Comparison of ENCODE assay signal across 8 cellular contexts in the genomic region with DNA sequence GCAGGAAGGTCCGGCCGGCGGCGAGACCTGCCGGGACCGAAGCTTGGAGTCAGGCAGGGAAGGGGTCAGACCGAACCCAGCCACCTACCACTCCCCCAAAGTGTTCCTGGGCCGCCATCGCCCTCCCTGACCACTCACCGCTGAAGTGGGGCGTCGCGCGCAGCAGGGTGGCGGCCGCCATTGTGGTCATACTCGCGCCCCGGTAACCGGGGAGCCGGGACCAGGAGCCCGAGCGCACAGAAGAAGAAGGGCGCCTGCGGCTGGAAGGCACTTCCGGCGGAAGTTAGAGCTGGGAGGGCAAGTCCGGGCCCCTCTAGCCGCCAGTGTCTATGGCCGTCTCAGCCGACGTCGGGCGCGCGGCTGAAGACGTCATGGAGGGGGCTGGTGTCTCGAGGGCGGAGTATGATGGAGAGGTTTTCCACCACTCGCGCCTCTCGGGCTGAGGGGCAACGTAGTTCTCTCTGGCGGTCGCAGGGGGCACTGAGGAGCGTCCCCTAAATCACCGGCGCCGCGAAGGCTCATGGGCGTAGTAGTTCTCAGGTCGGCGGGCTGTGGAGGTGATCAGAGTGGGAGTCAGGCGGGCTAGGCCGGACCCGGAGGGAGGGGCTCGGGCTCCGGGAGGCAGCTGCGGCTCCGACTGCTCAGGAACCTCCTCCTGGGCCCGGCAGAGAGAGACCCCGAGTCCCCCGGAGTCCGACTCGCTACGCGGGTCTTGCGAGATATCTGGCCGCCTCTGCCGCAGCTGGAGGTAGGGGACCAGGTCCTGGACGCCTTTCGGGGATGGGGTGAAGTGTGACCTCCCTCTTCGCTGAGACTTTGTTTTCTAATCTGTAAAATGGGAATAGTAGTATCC. TPM values are rescaled to one million over a fixed set of nuclear protein-coding genes. Genes with fewer than 3 reads are reported as not detected.
DNase-seq lines count a peak whose midpoint lies in the region; ATAC-seq lines count a peak whose summit lies in the region.

A gene (minus strand): TSS at position 269 of the 853 bp plus-strand sequence. CDS start 79 bp downstream, at position 190.

- H3K36me3 Mint-ChIP-seq in activated CD4-positive, alpha-beta T cell treated with anti-CD3 and anti-CD28 coated beads, Interleukin-2, amount 10 ng/mL, durations not matched to agents 7 days and 5 days (ENCODE audit: low read depth), result peaks cover 33% of the 10 kb centered on the region

- peak; percentile 69 for ATAC-seq in HG03469 (IDR thresholded peaks at IDR 0.05; ENCODE audit: unreplicated experiment)

- no peaks in the 10 kb centered on the region for H3K9me3 Mint-ChIP-seq in activated CD4-positive, alpha-beta T cell treated with anti-CD3 and anti-CD28 coated beads, Interleukin-2, amount 10 ng/mL, durations not matched to agents 7 days and 5 days

- peak within 1 kb of the TSS; percentile 91 for H3K4me3 ChIP-seq in BLaER1

- H3K27me3 ChIP-seq in BLaER1, result no peaks in the 10 kb centered on the region

- H3K9ac ChIP-seq in BLaER1, result peak within 1 kb of the TSS; percentile 93

- H3K27ac ChIP-seq in BLaER1, result peak within 1 kb of the TSS; percentile 92

- peaks cover 40% of the 10 kb centered on the region for H3K36me3 ChIP-seq in BLaER1

- CTCF ChIA-PET in activated CD4-positive, alpha-beta T cell treated with anti-CD3 and anti-CD28 coated beads, Interleukin-2, amount 10 ng/mL, durations not matched to agents 7 days and 5 days (lab: Charles Lee), result interaction anchor here (0.6 to 2.9 kb wide), 20 partner anchors 10 to 316 kb away, joined by 3 to 34 read pairs (median 4); a partner anchor contains a TSS

- POLR2A ChIA-PET in activated CD4-positive, alpha-beta T cell treated with anti-CD3 and anti-CD28 coated beads, Interleukin-2, amount 10 ng/mL, durations not matched to agents 7 days and 5 days (lab: Charles Lee), result interaction anchor here (0.6 to 1.0 kb wide), 4 partner anchors 17 to 105 kb away, joined by 3 to 5 read pairs (median 4); a partner anchor contains a TSS

- DNase-seq in GM19240 (ENCODE audit: insufficient read length, low spot score) (peak; percentile 94), NCI-H526 treated with DMSO at 0.1 percent for 48 hours (lab: John Stamatoyannopoulos, UW) (peak; percentile 95), cortex of kidney (lab: John Stamatoyannopoulos, UW) (peak; percentile 98), left kidney (ENCODE audit: low read depth, low spot score) (peak; percentile 99)
- peak; percentile 99 for DNase-seq in activated CD4-positive, alpha-beta T cell treated with anti-CD3 and anti-CD28 coated beads, Interleukin-2, amount 10 ng/mL, durations not matched to agents 7 days and 5 days
- DNase-seq in stimulated activated CD4-positive, alpha-beta T cell treated with anti-CD3 and anti-CD28 coated beads, Interleukin-2, amount 100 ng/mL, for 4 hours (ENCODE audit: low read depth), result peak; percentile 98

- H4K20me1 ChIP-seq in BLaER1, result peaks cover 41% of the 10 kb centered on the region

- peaks cover 29% of the 10 kb centered on the region for H3K4me1 ChIP-seq in BLaER1

- H3K4me1 Mint-ChIP-seq in activated CD4-positive, alpha-beta T cell treated with anti-CD3 and anti-CD28 coated beads, Interleukin-2, amount 10 ng/mL, durations not matched to agents 7 days and 5 days, result peaks cover 35% of the 10 kb centered on the region

- peak within 1 kb of the TSS; percentile 90 for H3K4me3 Mint-ChIP-seq in activated CD4-positive, alpha-beta T cell treated with anti-CD3 and anti-CD28 coated beads, Interleukin-2, amount 10 ng/mL, durations not matched to agents 7 days and 5 days

- no peaks in the 10 kb centered on the region for H3K9me3 ChIP-seq in BLaER1

- H3K27ac Mint-ChIP-seq in activated CD4-positive, alpha-beta T cell treated with anti-CD3 and anti-CD28 coated beads, Interleukin-2, amount 10 ng/mL, durations not matched to agents 7 days and 5 days, result peak within 1 kb of the TSS; percentile 93

- H3K27me3 Mint-ChIP-seq in activated CD4-positive, alpha-beta T cell treated with anti-CD3 and anti-CD28 coated beads, Interleukin-2, amount 10 ng/mL, durations not matched to agents 7 days and 5 days, result no peaks in the 10 kb centered on the region

- H3K4me2 ChIP-seq in BLaER1, result peak within 1 kb of the TSS; percentile 92

RNA-seq across cellular contexts. Expression of the gene that starts here (rescaled TPM):
- total RNA-seq in activated CD4-positive, alpha-beta T cell treated with anti-CD3 and anti-CD28 coated beads, Interleukin-2, amount 10 ng/mL, durations not matched to agents 7 days and 5 days, result 100 to 1,000 TPM; 105 to 125 TPM

Comparison
In these comparisons a context has a peak if more than half of its experiments do, and no peak if none do; other contexts are left out.
1. Peak in every context shown above with its lines: DNase-seq, ATAC-seq, H3K4me3 ChIP-seq and H3K27ac ChIP-seq.